In the genomic region with DNA sequence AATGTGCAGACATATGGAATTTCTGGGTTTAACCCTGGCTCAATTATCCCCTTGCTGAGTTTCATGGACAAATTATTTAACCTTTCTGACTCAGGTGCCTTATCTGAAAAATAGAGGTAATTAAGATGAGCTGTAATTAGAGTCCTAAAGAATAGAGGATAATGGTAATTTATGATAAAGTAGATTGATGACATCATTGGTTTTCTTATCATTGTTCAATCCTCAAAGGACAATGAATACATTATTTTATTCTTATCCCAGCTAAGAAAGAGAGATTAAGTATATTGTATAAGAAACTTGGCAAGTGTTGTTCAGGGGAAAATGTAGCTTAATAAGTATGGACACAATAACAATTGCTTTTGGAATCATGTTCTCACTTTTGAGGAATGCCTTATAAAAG, we compare ENCODE assay signal across 1 cellular context.
TF ChIP-seq lines count a peak whose summit lies in the region.

No MANE protein-coding gene starts in this region.

TF ChIP-seq in HepG2, 621 proteins besides CTCF, POLR2A, EP300 and RAD21 (continued from another document):
- TF ChIP-seq, protein P1, sequence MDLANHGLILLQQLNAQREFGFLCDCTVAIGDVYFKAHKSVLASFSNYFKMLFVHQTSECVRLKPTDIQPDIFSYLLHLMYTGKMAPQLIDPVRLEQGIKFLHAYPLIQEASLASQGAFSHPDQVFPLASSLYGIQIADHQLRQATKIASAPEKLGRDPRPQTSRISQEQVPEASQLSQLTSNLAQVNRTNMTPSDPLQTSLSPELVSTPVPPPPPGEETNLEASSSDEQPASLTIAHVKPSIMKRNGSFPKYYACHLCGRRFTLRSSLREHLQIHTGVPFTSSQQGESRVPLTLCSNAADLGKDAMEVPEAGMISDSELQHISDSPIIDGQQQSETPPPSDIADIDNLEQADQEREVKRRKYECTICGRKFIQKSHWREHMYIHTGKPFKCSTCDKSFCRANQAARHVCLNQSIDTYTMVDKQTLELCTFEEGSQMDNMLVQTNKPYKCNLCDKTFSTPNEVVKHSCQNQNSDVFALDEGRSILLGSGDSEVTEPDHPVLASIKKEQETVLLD (CRISPR knock-in tag; IDR thresholded peaks at IDR 0.05; ENCODE audit: low read depth), result no peak
- TF ChIP-seq CREB1 (IDR thresholded peaks at IDR 0.05), result 0 out of 2 replicates have a peak, but pooled peaks have one; percentile 42
- no peak for TF ChIP-seq CREB1 (CRISPR knock-in tag; IDR thresholded peaks at IDR 0.05)
- TF ChIP-seq ZNF292 (CRISPR knock-in tag; IDR thresholded peaks at IDR 0.05; ENCODE audit: borderline replicate concordance, low read depth), result no peak
- no peak for TF ChIP-seq ZNF441 (CRISPR knock-in tag; IDR thresholded peaks at IDR 0.05; ENCODE audit: borderline replicate concordance)
- TF ChIP-seq ZNF660 (CRISPR knock-in tag; IDR thresholded peaks at IDR 0.05; ENCODE audit: borderline replicate concordance, low read depth), result no peak
- no peak for TF ChIP-seq ZNF615 (CRISPR knock-in tag; IDR thresholded peaks at IDR 0.05; ENCODE audit: borderline replicate concordance)
- no peak for TF ChIP-seq ZBTB8A (CRISPR knock-in tag; IDR thresholded peaks at IDR 0.05; ENCODE audit: borderline replicate concordance, low read depth)
- TF ChIP-seq MYC (CRISPR knock-in tag; IDR thresholded peaks at IDR 0.05; ENCODE audit: borderline replicate concordance), result no peak
